18 cellular contexts compared by ENCODE assay signal in genomic region chrY:18958846-18959245, GRCh38.
DNase-seq lines count a peak whose midpoint lies in the region; ATAC-seq, FAIRE-seq and TF ChIP-seq lines count a peak whose summit lies in the region.
"Had no signal": no experiment of that assay in that cellular context is flagged by ENCODE, and none has a peak within 500 bp of the region (broad histone marks: within the 10 kb centered on the region; RNA-seq: fewer than 3 reads in every experiment).

No MANE protein-coding gene starts in this region.

- intact Hi-C loops in kidney (cut with DNase I) = no loop called here

- H3K27ac Mint-ChIP-seq in stimulated activated naive B cell treated with anti-CD40 and anti-IgM and Interleukin-4, amounts not matched to agents 10 μg/mL and 1 μg/mL and 100 μg/mL, for 72 hours = no peak overlapping the region
- H3K27ac Mint-ChIP-seq: CD14-positive monocyte; CD4-positive, alpha-beta memory T cell; H9 had no signal

- H3K36me3 ChIP-seq in mesodermal cell (ENCODE audit: control insufficient read depth, insufficient read depth, low read length) (no peaks in the 10 kb centered on the region), kidney (ENCODE audit: control insufficient read depth in 1 of 2, insufficient read depth in 2 of 2, low read length in 2 of 2) (no peaks in the 10 kb centered on the region)
- H3K36me3 ChIP-seq: BLaER1 had no signal

- no peaks in the 10 kb centered on the region for H3K27me3 Mint-ChIP-seq in stimulated activated naive B cell treated with anti-CD40 and anti-IgM and Interleukin-4, amounts not matched to agents 10 μg/mL and 1 μg/mL and 100 μg/mL, for 72 hours
- H3K27me3 Mint-ChIP-seq: CD4-positive, alpha-beta memory T cell had no signal

- H3K9me3 Mint-ChIP-seq in stimulated activated naive B cell treated with anti-CD40 and anti-IgM and Interleukin-4, amounts not matched to agents 10 μg/mL and 1 μg/mL and 100 μg/mL, for 72 hours = peaks cover 0 to 5% of the 10 kb centered on the region in 2 donors
- H3K9me3 Mint-ChIP-seq: H9 had no signal

- peaks cover 0 to 4% of the 10 kb centered on the region in 2 donors for H3K36me3 Mint-ChIP-seq in stimulated activated naive B cell treated with anti-CD40 and anti-IgM and Interleukin-4, amounts not matched to agents 10 μg/mL and 1 μg/mL and 100 μg/mL, for 72 hours
- H3K36me3 Mint-ChIP-seq: CD14-positive monocyte; CD4-positive, alpha-beta memory T cell had no signal

- TF ChIP-seq CTCF in fibroblast of pulmonary artery (IDR thresholded peaks at IDR 0.05; ENCODE audit: low read length, missing control alignments) (no peak), GM10266 (IDR thresholded peaks at IDR 0.05; ENCODE audit: control insufficient read depth, insufficient read depth, low read depth, missing control alignments) (no peak), kidney (IDR thresholded peaks at IDR 0.05; ENCODE audit: borderline replicate concordance, extremely low read depth, insufficient read depth) (no peak)

- DNase-seq in EH (ENCODE audit: low read depth) (peak; percentile 40), amniotic epithelial cell (ENCODE audit: low read depth) (peak; percentile 68), fibroblast of pulmonary artery (ENCODE audit: low read depth) (peak; percentile 48), GM10266 (ENCODE audit: extremely low spot score) (no peak), kidney (no peak)
- no peak for DNase-seq in stimulated activated naive B cell treated with anti-CD40 and anti-IgM and Interleukin-4, amounts not matched to agents 10 μg/mL and 1 μg/mL and 100 μg/mL, for 72 hours
- DNase-seq: 8988T; Calu3; CD4-positive, alpha-beta memory T cell; DMS79 treated with DMSO at 0.1 percent for 48 hours; EL; H9 had no signal

- no peak overlapping the region for H3K9ac ChIP-seq in kidney (ENCODE audit: low read length in 2 of 2)
- H3K9ac ChIP-seq: BLaER1 had no signal

- H3K4me1 ChIP-seq in mesodermal cell (ENCODE audit: control insufficient read depth, insufficient read depth, low read length, poor library complexity, severe bottlenecking) (no peaks in the 10 kb centered on the region), kidney (ENCODE audit: control insufficient read depth in 1 of 2, insufficient read depth in 1 of 2, low read depth in 1 of 2, low read length in 2 of 2) (no peaks in the 10 kb centered on the region)
- H3K4me1 ChIP-seq: BLaER1 had no signal

- no peak overlapping the region for H3K4me3 Mint-ChIP-seq in stimulated activated naive B cell treated with anti-CD40 and anti-IgM and Interleukin-4, amounts not matched to agents 10 μg/mL and 1 μg/mL and 100 μg/mL, for 72 hours
- H3K4me3 Mint-ChIP-seq: CD14-positive monocyte; CD4-positive, alpha-beta memory T cell; H9 had no signal

- no peak for ATAC-seq in stimulated activated naive B cell treated with anti-CD40 and anti-IgM and Interleukin-4, amounts not matched to agents 10 μg/mL and 1 μg/mL and 100 μg/mL, for 72 hours (replicated peaks)

- H3K27ac ChIP-seq in mesodermal cell (ENCODE audit: low read depth, low read length, severe bottlenecking) (peak overlapping the region; percentile 23), kidney (ENCODE audit: low read depth in 2 of 2, low read length in 2 of 2) (no peak overlapping the region)
- H3K27ac ChIP-seq: BLaER1 had no signal

- no peak overlapping the region for H3K4me3 ChIP-seq in fibroblast of pulmonary artery (replicated peaks; ENCODE audit: low read depth, low read length)
- no peak overlapping the region for H3K4me3 ChIP-seq in mesodermal cell (ENCODE audit: extremely low read depth, insufficient read depth, low read length, poor library complexity, severe bottlenecking)
- H3K4me3 ChIP-seq in kidney (ENCODE audit: low read length in 2 of 2) = no peak overlapping the region
- H3K4me3 ChIP-seq: BLaER1 had no signal

- 80 to 100% methylated on average over 1 to 2 of the region's 4 CpGs for WGBS in mesodermal cell (ENCODE audit: insufficient coverage in 2 of 2), 2 experiments

- no peaks in the 10 kb centered on the region for H3K4me1 Mint-ChIP-seq in stimulated activated naive B cell treated with anti-CD40 and anti-IgM and Interleukin-4, amounts not matched to agents 10 μg/mL and 1 μg/mL and 100 μg/mL, for 72 hours
- H3K4me1 Mint-ChIP-seq: CD14-positive monocyte; CD4-positive, alpha-beta memory T cell; H9 had no signal

- FAIRE-seq in kidney (lab: Jason Lieb, UNC) = no peak
- FAIRE-seq: GM12892, GM18507, H1 had no signal

- no peaks in the 10 kb centered on the region for H3K9me3 ChIP-seq in mesodermal cell (ENCODE audit: control insufficient read depth, low read length)
- H3K9me3 ChIP-seq in kidney (ENCODE audit: control insufficient read depth in 1 of 2, low read length in 2 of 2) = no peaks in the 10 kb centered on the region
- H3K9me3 ChIP-seq: BLaER1 had no signal

Comparison
In these comparisons a context has a peak if more than half of its experiments do, and no peak if none do; other contexts are left out.
1. DNase-seq: peak in EH (single experiment), amniotic epithelial cell (single experiment) and fibroblast of pulmonary artery (single experiment); none in GM10266 (single experiment), kidney (single experiment) and stimulated activated naive B cell treated with anti-CD40 and anti-IgM and Interleukin-4, amounts not matched to agents 10 μg/mL and 1 μg/mL and 100 μg/mL, for 72 hours (single experiment).